Comparison of ENCODE assay signal across 1 cellular context in the genomic region with DNA sequence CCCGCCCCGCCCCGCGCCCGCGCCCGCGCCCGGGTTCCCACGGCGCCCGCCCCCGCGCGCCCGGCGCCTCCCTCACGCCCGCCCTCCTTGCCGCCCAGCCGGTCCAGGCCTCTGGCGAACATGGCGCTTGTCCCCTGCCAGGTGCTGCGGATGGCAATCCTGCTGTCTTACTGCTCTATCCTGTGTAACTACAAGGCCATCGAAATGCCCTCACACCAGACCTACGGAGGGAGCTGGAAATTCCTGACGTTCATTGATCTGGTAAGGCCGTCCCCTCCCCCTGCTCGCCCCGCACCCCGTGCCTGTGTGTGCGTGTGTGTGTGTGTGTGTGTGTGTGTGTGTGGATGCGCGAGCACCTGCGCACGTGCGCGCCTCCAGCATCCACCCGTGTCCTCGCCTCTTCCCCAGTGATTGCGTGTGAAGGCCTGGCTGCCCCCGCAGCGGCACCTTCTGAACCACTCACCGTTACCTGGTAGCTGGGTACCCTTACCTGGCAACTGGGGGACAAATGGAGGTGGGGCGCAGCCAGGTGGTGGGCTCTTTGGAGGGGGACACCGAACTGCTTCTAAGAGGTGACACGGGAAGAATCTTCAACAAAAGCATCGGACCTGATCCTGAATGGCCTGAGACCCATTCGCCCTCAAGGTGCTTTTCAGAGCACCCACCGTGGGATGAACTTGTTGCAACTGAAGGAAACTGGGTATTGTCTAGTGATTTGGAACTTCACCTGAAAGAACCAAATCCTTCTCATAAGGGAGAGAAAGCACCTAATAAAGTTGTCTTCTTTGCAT.
TF ChIP-seq lines count a peak whose summit lies in the region.

A gene with protein sequence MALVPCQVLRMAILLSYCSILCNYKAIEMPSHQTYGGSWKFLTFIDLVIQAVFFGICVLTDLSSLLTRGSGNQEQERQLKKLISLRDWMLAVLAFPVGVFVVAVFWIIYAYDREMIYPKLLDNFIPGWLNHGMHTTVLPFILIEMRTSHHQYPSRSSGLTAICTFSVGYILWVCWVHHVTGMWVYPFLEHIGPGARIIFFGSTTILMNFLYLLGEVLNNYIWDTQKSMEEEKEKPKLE (plus strand): TSS at position 84 of the 791 bp plus-strand sequence. CDS start 37 bp downstream, at position 121.

TF ChIP-seq in HEK293, 187 proteins besides CTCF, POLR2A, EP300 and RAD21 (continued from another document and continues in another):
- TF ChIP-seq, protein P1, sequence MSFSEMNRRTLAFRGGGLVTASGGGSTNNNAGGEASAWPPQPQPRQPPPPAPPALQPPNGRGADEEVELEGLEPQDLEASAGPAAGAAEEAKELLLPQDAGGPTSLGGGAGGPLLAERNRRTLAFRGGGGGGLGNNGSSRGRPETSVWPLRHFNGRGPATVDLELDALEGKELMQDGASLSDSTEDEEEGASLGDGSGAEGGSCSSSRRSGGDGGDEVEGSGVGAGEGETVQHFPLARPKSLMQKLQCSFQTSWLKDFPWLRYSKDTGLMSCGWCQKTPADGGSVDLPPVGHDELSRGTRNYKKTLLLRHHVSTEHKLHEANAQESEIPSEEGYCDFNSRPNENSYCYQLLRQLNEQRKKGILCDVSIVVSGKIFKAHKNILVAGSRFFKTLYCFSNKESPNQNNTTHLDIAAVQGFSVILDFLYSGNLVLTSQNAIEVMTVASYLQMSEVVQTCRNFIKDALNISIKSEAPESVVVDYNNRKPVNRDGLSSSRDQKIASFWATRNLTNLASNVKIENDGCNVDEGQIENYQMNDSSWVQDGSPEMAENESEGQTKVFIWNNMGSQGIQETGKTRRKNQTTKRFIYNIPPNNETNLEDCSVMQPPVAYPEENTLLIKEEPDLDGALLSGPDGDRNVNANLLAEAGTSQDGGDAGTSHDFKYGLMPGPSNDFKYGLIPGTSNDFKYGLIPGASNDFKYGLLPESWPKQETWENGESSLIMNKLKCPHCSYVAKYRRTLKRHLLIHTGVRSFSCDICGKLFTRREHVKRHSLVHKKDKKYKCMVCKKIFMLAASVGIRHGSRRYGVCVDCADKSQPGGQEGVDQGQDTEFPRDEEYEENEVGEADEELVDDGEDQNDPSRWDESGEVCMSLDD (tag by site-specific recombination; IDR thresholded peaks at IDR 0.05), result peak; percentile 58
- TF ChIP-seq ZNF747 (tag by site-specific recombination; IDR thresholded peaks at IDR 0.05), result no peak
- TF ChIP-seq, protein P2, sequence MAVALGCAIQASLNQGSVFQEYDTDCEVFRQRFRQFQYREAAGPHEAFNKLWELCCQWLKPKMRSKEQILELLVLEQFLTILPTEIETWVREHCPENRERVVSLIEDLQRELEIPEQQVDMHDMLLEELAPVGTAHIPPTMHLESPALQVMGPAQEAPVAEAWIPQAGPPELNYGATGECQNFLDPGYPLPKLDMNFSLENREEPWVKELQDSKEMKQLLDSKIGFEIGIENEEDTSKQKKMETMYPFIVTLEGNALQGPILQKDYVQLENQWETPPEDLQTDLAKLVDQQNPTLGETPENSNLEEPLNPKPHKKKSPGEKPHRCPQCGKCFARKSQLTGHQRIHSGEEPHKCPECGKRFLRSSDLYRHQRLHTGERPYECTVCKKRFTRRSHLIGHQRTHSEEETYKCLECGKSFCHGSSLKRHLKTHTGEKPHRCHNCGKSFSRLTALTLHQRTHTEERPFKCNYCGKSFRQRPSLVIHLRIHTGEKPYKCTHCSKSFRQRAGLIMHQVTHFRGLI (tag by site-specific recombination; IDR thresholded peaks at IDR 0.05), result no peak; the same call in 1 of the 2 replicates
- TF ChIP-seq ZNF660 (tag by site-specific recombination; IDR thresholded peaks at IDR 0.05), result no peak
- no peak for TF ChIP-seq SALL2 (tag by site-specific recombination; IDR thresholded peaks at IDR 0.05; ENCODE audit: borderline replicate concordance)
- 0 out of 2 replicates have a peak, but pooled peaks have one; percentile 12 for TF ChIP-seq ZSCAN30 (tag by site-specific recombination; IDR thresholded peaks at IDR 0.05)
- no peak for TF ChIP-seq ZNF791 (tag by site-specific recombination; IDR thresholded peaks at IDR 0.05)
- TF ChIP-seq, protein P3, sequence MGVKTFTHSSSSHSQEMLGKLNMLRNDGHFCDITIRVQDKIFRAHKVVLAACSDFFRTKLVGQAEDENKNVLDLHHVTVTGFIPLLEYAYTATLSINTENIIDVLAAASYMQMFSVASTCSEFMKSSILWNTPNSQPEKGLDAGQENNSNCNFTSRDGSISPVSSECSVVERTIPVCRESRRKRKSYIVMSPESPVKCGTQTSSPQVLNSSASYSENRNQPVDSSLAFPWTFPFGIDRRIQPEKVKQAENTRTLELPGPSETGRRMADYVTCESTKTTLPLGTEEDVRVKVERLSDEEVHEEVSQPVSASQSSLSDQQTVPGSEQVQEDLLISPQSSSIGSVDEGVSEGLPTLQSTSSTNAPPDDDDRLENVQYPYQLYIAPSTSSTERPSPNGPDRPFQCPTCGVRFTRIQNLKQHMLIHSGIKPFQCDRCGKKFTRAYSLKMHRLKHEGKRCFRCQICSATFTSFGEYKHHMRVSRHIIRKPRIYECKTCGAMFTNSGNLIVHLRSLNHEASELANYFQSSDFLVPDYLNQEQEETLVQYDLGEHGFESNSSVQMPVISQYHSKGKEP (tag by site-specific recombination; IDR thresholded peaks at IDR 0.05), result no peak
- TF ChIP-seq, protein P4, sequence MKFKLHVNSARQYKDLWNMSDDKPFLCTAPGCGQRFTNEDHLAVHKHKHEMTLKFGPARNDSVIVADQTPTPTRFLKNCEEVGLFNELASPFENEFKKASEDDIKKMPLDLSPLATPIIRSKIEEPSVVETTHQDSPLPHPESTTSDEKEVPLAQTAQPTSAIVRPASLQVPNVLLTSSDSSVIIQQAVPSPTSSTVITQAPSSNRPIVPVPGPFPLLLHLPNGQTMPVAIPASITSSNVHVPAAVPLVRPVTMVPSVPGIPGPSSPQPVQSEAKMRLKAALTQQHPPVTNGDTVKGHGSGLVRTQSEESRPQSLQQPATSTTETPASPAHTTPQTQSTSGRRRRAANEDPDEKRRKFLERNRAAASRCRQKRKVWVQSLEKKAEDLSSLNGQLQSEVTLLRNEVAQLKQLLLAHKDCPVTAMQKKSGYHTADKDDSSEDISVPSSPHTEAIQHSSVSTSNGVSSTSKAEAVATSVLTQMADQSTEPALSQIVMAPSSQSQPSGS (tag by site-specific recombination; IDR thresholded peaks at IDR 0.05; ENCODE audit: low read depth), result no peak
- TF ChIP-seq, protein P5, sequence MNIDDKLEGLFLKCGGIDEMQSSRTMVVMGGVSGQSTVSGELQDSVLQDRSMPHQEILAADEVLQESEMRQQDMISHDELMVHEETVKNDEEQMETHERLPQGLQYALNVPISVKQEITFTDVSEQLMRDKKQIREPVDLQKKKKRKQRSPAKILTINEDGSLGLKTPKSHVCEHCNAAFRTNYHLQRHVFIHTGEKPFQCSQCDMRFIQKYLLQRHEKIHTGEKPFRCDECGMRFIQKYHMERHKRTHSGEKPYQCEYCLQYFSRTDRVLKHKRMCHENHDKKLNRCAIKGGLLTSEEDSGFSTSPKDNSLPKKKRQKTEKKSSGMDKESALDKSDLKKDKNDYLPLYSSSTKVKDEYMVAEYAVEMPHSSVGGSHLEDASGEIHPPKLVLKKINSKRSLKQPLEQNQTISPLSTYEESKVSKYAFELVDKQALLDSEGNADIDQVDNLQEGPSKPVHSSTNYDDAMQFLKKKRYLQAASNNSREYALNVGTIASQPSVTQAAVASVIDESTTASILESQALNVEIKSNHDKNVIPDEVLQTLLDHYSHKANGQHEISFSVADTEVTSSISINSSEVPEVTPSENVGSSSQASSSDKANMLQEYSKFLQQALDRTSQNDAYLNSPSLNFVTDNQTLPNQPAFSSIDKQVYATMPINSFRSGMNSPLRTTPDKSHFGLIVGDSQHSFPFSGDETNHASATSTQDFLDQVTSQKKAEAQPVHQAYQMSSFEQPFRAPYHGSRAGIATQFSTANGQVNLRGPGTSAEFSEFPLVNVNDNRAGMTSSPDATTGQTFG (tag by site-specific recombination; IDR thresholded peaks at IDR 0.05; ENCODE audit: borderline replicate concordance), result no peak
- TF ChIP-seq ZNF76 (tag by site-specific recombination; IDR thresholded peaks at IDR 0.05; ENCODE audit: borderline replicate concordance, low read depth), result peak; percentile 43; the same call in 1 of the 2 replicates
- no peak for TF ChIP-seq ZNF155 (tag by site-specific recombination; IDR thresholded peaks at IDR 0.05)
- TF ChIP-seq KLF7 (tag by site-specific recombination; IDR thresholded peaks at IDR 0.05; ENCODE audit: borderline replicate concordance), result peak; percentile 23; the same call in 1 of the 2 replicates
- TF ChIP-seq ZFP3 (tag by site-specific recombination; IDR thresholded peaks at IDR 0.05; ENCODE audit: low read depth), result no peak
- no peak for TF ChIP-seq ZBTB1 (tag by site-specific recombination; IDR thresholded peaks at IDR 0.05)
- TF ChIP-seq, protein P6, sequence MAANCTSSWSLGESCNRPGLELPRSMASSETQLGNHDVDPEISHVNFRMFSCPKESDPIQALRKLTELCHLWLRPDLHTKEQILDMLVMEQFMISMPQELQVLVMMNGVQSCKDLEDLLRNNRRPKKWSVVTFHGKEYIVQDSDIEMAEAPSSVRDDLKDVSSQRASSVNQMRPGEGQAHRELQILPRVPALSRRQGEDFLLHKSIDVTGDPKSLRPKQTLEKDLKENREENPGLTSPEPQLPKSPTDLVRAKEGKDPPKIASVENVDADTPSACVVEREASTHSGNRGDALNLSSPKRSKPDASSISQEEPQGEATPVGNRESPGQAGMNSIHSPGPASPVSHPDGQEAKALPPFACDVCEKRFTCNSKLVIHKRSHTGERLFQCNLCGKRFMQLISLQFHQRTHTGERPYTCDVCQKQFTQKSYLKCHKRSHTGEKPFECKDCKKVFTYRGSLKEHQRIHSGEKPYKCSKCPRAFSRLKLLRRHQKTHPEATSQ (tag by site-specific recombination; IDR thresholded peaks at IDR 0.05), result no peak
- TF ChIP-seq, protein P7, sequence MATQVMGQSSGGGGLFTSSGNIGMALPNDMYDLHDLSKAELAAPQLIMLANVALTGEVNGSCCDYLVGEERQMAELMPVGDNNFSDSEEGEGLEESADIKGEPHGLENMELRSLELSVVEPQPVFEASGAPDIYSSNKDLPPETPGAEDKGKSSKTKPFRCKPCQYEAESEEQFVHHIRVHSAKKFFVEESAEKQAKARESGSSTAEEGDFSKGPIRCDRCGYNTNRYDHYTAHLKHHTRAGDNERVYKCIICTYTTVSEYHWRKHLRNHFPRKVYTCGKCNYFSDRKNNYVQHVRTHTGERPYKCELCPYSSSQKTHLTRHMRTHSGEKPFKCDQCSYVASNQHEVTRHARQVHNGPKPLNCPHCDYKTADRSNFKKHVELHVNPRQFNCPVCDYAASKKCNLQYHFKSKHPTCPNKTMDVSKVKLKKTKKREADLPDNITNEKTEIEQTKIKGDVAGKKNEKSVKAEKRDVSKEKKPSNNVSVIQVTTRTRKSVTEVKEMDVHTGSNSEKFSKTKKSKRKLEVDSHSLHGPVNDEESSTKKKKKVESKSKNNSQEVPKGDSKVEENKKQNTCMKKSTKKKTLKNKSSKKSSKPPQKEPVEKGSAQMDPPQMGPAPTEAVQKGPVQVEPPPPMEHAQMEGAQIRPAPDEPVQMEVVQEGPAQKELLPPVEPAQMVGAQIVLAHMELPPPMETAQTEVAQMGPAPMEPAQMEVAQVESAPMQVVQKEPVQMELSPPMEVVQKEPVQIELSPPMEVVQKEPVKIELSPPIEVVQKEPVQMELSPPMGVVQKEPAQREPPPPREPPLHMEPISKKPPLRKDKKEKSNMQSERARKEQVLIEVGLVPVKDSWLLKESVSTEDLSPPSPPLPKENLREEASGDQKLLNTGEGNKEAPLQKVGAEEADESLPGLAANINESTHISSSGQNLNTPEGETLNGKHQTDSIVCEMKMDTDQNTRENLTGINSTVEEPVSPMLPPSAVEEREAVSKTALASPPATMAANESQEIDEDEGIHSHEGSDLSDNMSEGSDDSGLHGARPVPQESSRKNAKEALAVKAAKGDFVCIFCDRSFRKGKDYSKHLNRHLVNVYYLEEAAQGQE (tag by site-specific recombination; IDR thresholded peaks at IDR 0.05), result peak; percentile 44; the same call in 1 of the 2 replicates
- TF ChIP-seq GLI2 (tag by site-specific recombination; IDR thresholded peaks at IDR 0.05; ENCODE audit: borderline replicate concordance, low read depth), result no peak
- no peak for TF ChIP-seq ZNF24 (tag by site-specific recombination; IDR thresholded peaks at IDR 0.05)
- peak; percentile 82 for TF ChIP-seq ZNF501 (tag by site-specific recombination; IDR thresholded peaks at IDR 0.05)
- TF ChIP-seq ZNF777 (tag by site-specific recombination; IDR thresholded peaks at IDR 0.05; ENCODE audit: borderline replicate concordance), result peak; percentile 82; the same call in 1 of the 2 replicates
- no peak for TF ChIP-seq ZNF510 (tag by site-specific recombination; IDR thresholded peaks at IDR 0.05; ENCODE audit: insufficient replicate concordance)
- no peak for TF ChIP-seq ZNF670 (tag by site-specific recombination; IDR thresholded peaks at IDR 0.05; ENCODE audit: low read depth)
- peak; percentile 74 for TF ChIP-seq KLF8 (tag by site-specific recombination; IDR thresholded peaks at IDR 0.05)
- peak; percentile 21 for TF ChIP-seq SP7 (tag by site-specific recombination; IDR thresholded peaks at IDR 0.05)
- TF ChIP-seq GLIS2 (tag by site-specific recombination; IDR thresholded peaks at IDR 0.05), result no peak
- TF ChIP-seq ZNF335 (tag by site-specific recombination; conservative IDR thresholded peaks at IDR 0.05), result 0 out of 2 replicates have a peak, but pooled peaks have one; percentile 55
- TF ChIP-seq, protein P8, sequence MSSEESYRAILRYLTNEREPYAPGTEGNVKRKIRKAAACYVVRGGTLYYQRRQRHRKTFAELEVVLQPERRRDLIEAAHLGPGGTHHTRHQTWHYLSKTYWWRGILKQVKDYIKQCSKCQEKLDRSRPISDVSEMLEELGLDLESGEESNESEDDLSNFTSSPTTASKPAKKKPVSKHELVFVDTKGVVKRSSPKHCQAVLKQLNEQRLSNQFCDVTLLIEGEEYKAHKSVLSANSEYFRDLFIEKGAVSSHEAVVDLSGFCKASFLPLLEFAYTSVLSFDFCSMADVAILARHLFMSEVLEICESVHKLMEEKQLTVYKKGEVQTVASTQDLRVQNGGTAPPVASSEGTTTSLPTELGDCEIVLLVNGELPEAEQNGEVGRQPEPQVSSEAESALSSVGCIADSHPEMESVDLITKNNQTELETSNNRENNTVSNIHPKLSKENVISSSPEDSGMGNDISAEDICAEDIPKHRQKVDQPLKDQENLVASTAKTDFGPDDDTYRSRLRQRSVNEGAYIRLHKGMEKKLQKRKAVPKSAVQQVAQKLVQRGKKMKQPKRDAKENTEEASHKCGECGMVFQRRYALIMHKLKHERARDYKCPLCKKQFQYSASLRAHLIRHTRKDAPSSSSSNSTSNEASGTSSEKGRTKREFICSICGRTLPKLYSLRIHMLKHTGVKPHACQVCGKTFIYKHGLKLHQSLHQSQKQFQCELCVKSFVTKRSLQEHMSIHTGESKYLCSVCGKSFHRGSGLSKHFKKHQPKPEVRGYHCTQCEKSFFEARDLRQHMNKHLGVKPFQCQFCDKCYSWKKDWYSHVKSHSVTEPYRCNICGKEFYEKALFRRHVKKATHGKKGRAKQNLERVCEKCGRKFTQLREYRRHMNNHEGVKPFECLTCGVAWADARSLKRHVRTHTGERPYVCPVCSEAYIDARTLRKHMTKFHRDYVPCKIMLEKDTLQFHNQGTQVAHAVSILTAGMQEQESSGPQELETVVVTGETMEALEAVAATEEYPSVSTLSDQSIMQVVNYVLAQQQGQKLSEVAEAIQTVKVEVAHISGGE (tag by site-specific recombination; conservative IDR thresholded peaks at IDR 0.05; ENCODE audit: low read depth), result no peak
- TF ChIP-seq ZNF548 (tag by site-specific recombination; IDR thresholded peaks at IDR 0.05), result no peak
- peak; percentile 73; the same call in 1 of the 2 replicates for TF ChIP-seq ZSCAN16 (tag by site-specific recombination; IDR thresholded peaks at IDR 0.05)
- no peak; the same call in 1 of the 2 replicates for TF ChIP-seq HOXC10 (CRISPR knock-in tag; IDR thresholded peaks at IDR 0.05)
- no peak for TF ChIP-seq ZNF423 (tag by site-specific recombination; IDR thresholded peaks at IDR 0.05)
